In the genomic region with DNA sequence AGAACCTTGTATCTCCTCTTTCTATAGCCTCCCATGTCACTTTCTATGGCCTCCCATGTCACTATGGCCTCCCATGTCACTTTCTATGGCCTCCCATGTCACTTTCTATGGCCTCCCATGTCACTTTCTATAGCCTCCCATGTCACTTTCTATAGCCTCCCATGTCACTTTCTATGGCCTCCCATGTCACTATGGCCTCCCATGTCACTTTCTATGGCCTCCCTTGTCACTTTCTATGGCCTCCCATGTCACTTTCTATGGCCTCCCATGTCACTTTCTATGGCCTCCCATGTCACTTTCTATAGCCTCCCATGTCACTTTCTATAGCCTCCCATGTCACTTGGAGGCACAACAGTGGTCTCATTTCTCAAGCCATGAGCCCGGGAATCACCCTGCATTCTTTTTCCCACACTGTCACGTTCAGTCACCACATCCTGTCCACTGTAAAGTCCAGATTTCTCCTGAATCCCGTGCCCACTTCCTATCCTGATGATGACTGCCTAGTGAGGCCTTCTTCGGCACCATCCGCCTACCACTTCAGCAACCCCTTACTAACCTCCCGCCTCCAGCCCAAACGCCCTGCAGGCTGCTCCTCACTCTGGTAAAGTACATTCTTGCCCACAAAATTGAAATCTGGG, we compare ENCODE assay signal across 23 cellular contexts. TPM values are rescaled to one million over a fixed set of nuclear protein-coding genes. Genes with fewer than 3 reads are reported as not detected.
"Had no signal": no experiment of that assay in that cellular context is flagged by ENCODE, and none has a peak within 500 bp of the region (broad histone marks: within the 10 kb centered on the region; RNA-seq: fewer than 3 reads in every experiment).

No MANE protein-coding gene starts in this region.

RNA-seq across cellular contexts. Expression of gene HSFX2, which starts 10.3 kb away (rescaled TPM):
- total RNA-seq: epithelial cell of proximal tubule, left cardiac atrium, lower leg skin, myocyte, prostate gland, transverse colon, upper lobe of right lung, uterus had no signal

RNA-seq across cellular contexts. Expression of gene MAGEA9B, which starts 18.1 kb away (rescaled TPM):
- total RNA-seq: epithelial cell of proximal tubule; esophagus muscularis mucosa; fibroblast of lung; gastrocnemius medialis; glomerular endothelial cell; heart left ventricle; left cardiac atrium; left lung; lower leg skin; lung microvascular endothelial cell; myocyte; naive thymus-derived CD8-positive, alpha-beta T cell; osteocyte; right atrium auricular region; sciatic nerve; skeletal muscle tissue; spleen; suprapubic skin; transverse colon; upper lobe of right lung; uterus had no signal
- polyA plus RNA-seq: fibroblast of lung; heart left ventricle; naive thymus-derived CD8-positive, alpha-beta T cell had no signal

RNA-seq across cellular contexts. Expression of gene HSFX3, which starts 55.6 kb away (rescaled TPM):
- total RNA-seq: epithelial cell of proximal tubule; esophagus muscularis mucosa; fibroblast of lung; gastrocnemius medialis; glomerular endothelial cell; kidney epithelial cell; left cardiac atrium; left lung; lower leg skin; lung microvascular endothelial cell; naive thymus-derived CD8-positive, alpha-beta T cell; osteocyte; right atrium auricular region; sciatic nerve; skeletal muscle tissue; spleen; suprapubic skin; transverse colon; upper lobe of right lung; uterus had no signal
- polyA plus RNA-seq: fibroblast of lung; naive thymus-derived CD8-positive, alpha-beta T cell had no signal
